ENCODE assay signal across 9 cellular contexts in genomic region chr10:683448-684071, GRCh38. TPM values are rescaled to one million over a fixed set of nuclear protein-coding genes. Genes with fewer than 3 reads are reported as not detected.
A peak's percentile ranks its signal among the peaks of the same experiment; 100 is the strongest.
DNase-seq lines count a peak whose midpoint lies in the region; TF ChIP-seq lines count a peak whose summit lies in the region.
"Had no signal": no experiment of that assay in that cellular context is flagged by ENCODE, and none has a peak within 500 bp of the region (broad histone marks: within the 10 kb centered on the region; RNA-seq: fewer than 3 reads in every experiment).

No MANE protein-coding gene starts in this region.

- CTCF ChIA-PET in AG04449 (lab: Yijun Ruan, JAX) = interaction anchor here (1.2 kb wide), 3 partner anchors 117 to 196 kb away, joined by 3 to 6 read pairs (median 4); no protein-coding TSS in a partner anchor

- no peaks in the 10 kb centered on the region for H3K27me3 ChIP-seq in dorsolateral prefrontal cortex

- H3K27ac ChIP-seq in dorsolateral prefrontal cortex = peak overlapping the region in 56 of 59 donors; percentile 0 to 84 (median 63)

- peak; percentile 74 for DNase-seq in AG04449 (ENCODE audit: low read depth, low spot score)
- peak; percentile 85 for DNase-seq in LHCN-M2 (ENCODE audit: low read depth)
- DNase-seq in dorsolateral prefrontal cortex = peak in 5 of 10 donors; percentile 47 to 77 (median 68)
- peak; percentile 79 for DNase-seq in non-pigmented ciliary epithelial cell (ENCODE audit: low read depth)
- no peak for DNase-seq in NCI-H146 treated with DMSO at 0.1 percent for 48 hours (lab: John Stamatoyannopoulos, UW; ENCODE audit: unreplicated experiment)
- DNase-seq in NCI-H345 treated with DMSO at 0.1 percent for 48 hours (lab: John Stamatoyannopoulos, UW; ENCODE audit: unreplicated experiment) = no peak
- DNase-seq in GOT3 (lab: John Stamatoyannopoulos, UW) = no peak
- DNase-seq in activated CD8-positive, alpha-beta memory T cell treated with anti-CD3 and anti-CD28 coated beads, Interleukin-2, amount 50 U/mL, for 48 hours = no peak
- DNase-seq: CD4-positive, alpha-beta memory T cell had no signal

- TF ChIP-seq CTCF in AG04449 (IDR thresholded peaks at IDR 0.05; ENCODE audit: insufficient read depth, low read length, missing control alignments) = no peak
- peak in 3 of 56 donors; percentile 8 to 12 (median 12) for TF ChIP-seq CTCF in dorsolateral prefrontal cortex (IDR thresholded peaks at IDR 0.05 in 54 of 56, conservative IDR thresholded peaks at IDR 0.05 in 2 of 56; ENCODE audit: low read depth in 1 of 56, partially characterized antibody in 56 of 56)

- H3K4me3 ChIP-seq in AG04449 (ENCODE audit: low read depth, low read length) (peak overlapping the region; percentile 63), dorsolateral prefrontal cortex (peak overlapping the region in 56 of 59 donors; percentile 0 to 58 (median 34))

- POLR2A ChIA-PET in AG04449 (lab: Yijun Ruan, JAX) = no interaction called here

- intact Hi-C loops in dorsolateral prefrontal cortex (cut with DNase I) = no loop called here

RNA-seq across cellular contexts. Expression of gene DIP2C, which starts 5.9 kb away (rescaled TPM):
- total RNA-seq in LHCN-M2 (2014; rRNA removed) = 3.8 and 4.9 TPM in 2 replicates
- polyA plus RNA-seq in LHCN-M2 (2012) = 8.7 TPM
- total RNA-seq in dorsolateral prefrontal cortex = 100 to 1,000 TPM in 1 of 120 experiments, 10 to 100 TPM in 119; 39.6 to 102 (median 58.2) TPM

Comparison
In these comparisons a context has a peak if more than half of its experiments do, and no peak if none do; other contexts are left out.
1. DNase-seq: peak in AG04449 (single experiment), LHCN-M2 (single experiment) and non-pigmented ciliary epithelial cell (single experiment); none in NCI-H146 treated with DMSO at 0.1 percent for 48 hours (single experiment), NCI-H345 treated with DMSO at 0.1 percent for 48 hours (single experiment), GOT3 (single experiment) and activated CD8-positive, alpha-beta memory T cell treated with anti-CD3 and anti-CD28 coated beads, Interleukin-2, amount 50 U/mL, for 48 hours (single experiment).